Comparison of ENCODE assay signal across 19 cellular contexts in genomic region chr11:60845338-60845737, GRCh38. TPM values are rescaled to one million over a fixed set of nuclear protein-coding genes. Genes with fewer than 3 reads are reported as not detected.
DNase-seq lines count a peak whose midpoint lies in the region; ATAC-seq and TF ChIP-seq lines count a peak whose summit lies in the region.
"Had no signal": no experiment of that assay in that cellular context is flagged by ENCODE, and none has a peak within 500 bp of the region (broad histone marks: within the 10 kb centered on the region; RNA-seq: fewer than 3 reads in every experiment).

No MANE protein-coding gene starts in this region.

- peak overlapping the region; percentile 47 for H3K27ac Mint-ChIP-seq in neural crest cell (ENCODE audit: unreplicated experiment)
- H3K27ac Mint-ChIP-seq: activated B cell treated with CpG ODN at 0.5 μM for 24 hours had no signal

- H3K4me1 Mint-ChIP-seq in neural crest cell = peaks cover 42% of the 10 kb centered on the region

- DNase-seq in SK-N-SH = no peak
- no peak for DNase-seq in NB4 (ENCODE audit: low read depth)
- no peak for DNase-seq in astrocyte of the cerebellum (ENCODE audit: low read depth)
- no peak for DNase-seq in neural crest cell (ENCODE audit: low read depth, low spot score)
- no peak for DNase-seq in activated effector memory CD4-positive, alpha-beta T cell treated with Interleukin-2 at 50 U/mL for 16 hours
- DNase-seq in COLO829 (ENCODE audit: low spot score) = no peak
- DNase-seq: activated B cell treated with CpG ODN at 0.5 μM for 24 hours; DMS53; gastrocnemius medialis; left colon; NCI-H1105; NCI-H524 treated with DMSO at 0.1 percent for 48 hours; Right ventricle myocardium superior; stimulated activated CD4-positive, alpha-beta T cell treated with anti-CD3 and anti-CD28 coated beads, Interleukin-12 subunit alpha, Interleukin-12 subunit beta, amount 100 ng/mL, for 4 hours; upper lobe of right lung had no signal

- peak overlapping the region; percentile 82 for H3K4me3 Mint-ChIP-seq in neural crest cell

- no peak for TF ChIP-seq RAD21 in SK-N-SH (IDR thresholded peaks at IDR 0.05; ENCODE audit: low read length)

- no peak for TF ChIP-seq POLR2A in NB4 (IDR thresholded peaks at IDR 0.05; ENCODE audit: extremely low read depth, insufficient read length)

- H3K27me3 Mint-ChIP-seq in neural crest cell (ENCODE audit: low read depth) = peaks cover 2% of the 10 kb centered on the region
- H3K27me3 Mint-ChIP-seq: activated B cell treated with CpG ODN at 0.5 μM for 24 hours had no signal

- no peak for TF ChIP-seq EP300 in SK-N-SH (IDR thresholded peaks at IDR 0.05; ENCODE audit: borderline replicate concordance in 1 of 2, low read depth in 1 of 2, low read length in 1 of 2)

- peaks cover 0 to 34% of the 10 kb centered on the region in 2 experiments; a peak in 3 of 4 replicates for H3K4me1 ChIP-seq in SK-N-SH (ENCODE audit: control insufficient read depth in 1 of 2, insufficient read depth in 2 of 2, low read depth in 1 of 2, low read length in 1 of 2)

- H3K4me3 ChIP-seq in SK-N-SH (ENCODE audit: low read depth in 2 of 2, low read length in 1 of 2) = peak overlapping the region; percentile 6 to 85; a peak in 1 of 4 replicates
- peak overlapping the region; percentile 95 for H3K4me3 ChIP-seq in NB4 (ENCODE audit: low read depth, low read length)
- H3K4me3 ChIP-seq in astrocyte of the cerebellum (ENCODE audit: low read depth, low read length) = peak overlapping the region; percentile 93
- H3K4me3 ChIP-seq: upper lobe of right lung had no signal

- H3K9me3 ChIP-seq in SK-N-SH = no peaks in the 10 kb centered on the region
- H3K9me3 ChIP-seq: gastrocnemius medialis, upper lobe of right lung had no signal

- no peak overlapping the region for H2AFZ ChIP-seq in SK-N-SH (ENCODE audit: low read depth)

- H3K27ac ChIP-seq in SK-N-SH (ENCODE audit: low read depth in 2 of 2, low read length in 1 of 2) = no peak overlapping the region
- H3K27ac ChIP-seq: 22Rv1, upper lobe of right lung had no signal

- POLR2A ChIA-PET in SK-N-SH (lab: Yijun Ruan, JAX) = no interaction called here

- no peaks in the 10 kb centered on the region for H3K36me3 Mint-ChIP-seq in neural crest cell (ENCODE audit: low read depth)

- no peak overlapping the region for H3K9ac ChIP-seq in SK-N-SH

- ATAC-seq in SK-N-SH treated with all-trans-retinoic acid at 6 μM for 48 hours = no peak
- ATAC-seq in GM18511 (IDR thresholded peaks at IDR 0.05; ENCODE audit: unreplicated experiment) = no peak
- ATAC-seq: gastrocnemius medialis, left colon, upper lobe of right lung had no signal

- H3K79me2 ChIP-seq in SK-N-SH (ENCODE audit: insufficient read depth) = peaks cover 44% of the 10 kb centered on the region

- 0 out of 2 replicates have a peak overlapping the region, but pooled peaks have one; percentile 89 for H3K4me2 ChIP-seq in SK-N-SH

- TF ChIP-seq CTCF in SK-N-SH (IDR thresholded peaks at IDR 0.05) (no peak), NB4 (IDR thresholded peaks at IDR 0.05; ENCODE audit: low read depth, low read length) (no peak), astrocyte of the cerebellum (IDR thresholded peaks at IDR 0.05; ENCODE audit: low read depth, low read length, missing control alignments) (no peak), neural crest cell (conservative IDR thresholded peaks at IDR 0.05) (no peak)

- H3K9me2 ChIP-seq in SK-N-SH = no peaks in the 10 kb centered on the region

- in situ Hi-C loops in astrocyte of the cerebellum (cut with HindIII; ENCODE audit: low sequenced_read_pairs) = no loop called here

- 83% methylated on average over 6 of the region's 8 CpGs for WGBS in SK-N-SH (ENCODE audit: low lambda C conversion rate)

- H3K27me3 ChIP-seq in SK-N-SH (ENCODE audit: insufficient read depth) = no peaks in the 10 kb centered on the region
- H3K27me3 ChIP-seq: gastrocnemius medialis, upper lobe of right lung had no signal

- CTCF ChIA-PET in SK-N-SH (lab: Yijun Ruan, JAX) = interaction anchor here (1.3 to 23.7 kb wide), 3 partner anchors 14 to 50 kb away, joined by 3 to 550 read pairs (median 18); partner anchors contain the start of gene PRPF19

- H4K20me1 ChIP-seq in SK-N-SH (ENCODE audit: insufficient read depth) = no peaks in the 10 kb centered on the region; the same call in 1 of the 2 replicates

- peaks cover 0 to 23% of the 10 kb centered on the region in 2 experiments for H3K36me3 ChIP-seq in SK-N-SH (replicated peaks in 1 of 2; ENCODE audit: control insufficient read depth in 1 of 2, insufficient read depth in 2 of 2, low read length in 1 of 2)

- no peaks in the 10 kb centered on the region for H3F3A ChIP-seq in SK-N-SH (replicated peaks; ENCODE audit: insufficient read depth)

- H3K9me3 Mint-ChIP-seq in neural crest cell = no peaks in the 10 kb centered on the region
- H3K9me3 Mint-ChIP-seq: activated B cell treated with CpG ODN at 0.5 μM for 24 hours had no signal

TF ChIP-seq in SK-N-SH, 30 proteins besides CTCF, POLR2A, EP300 and RAD21:
- TF ChIP-seq RCOR1 (IDR thresholded peaks at IDR 0.05; ENCODE audit: low read length) (no peak), RFX5 (IDR thresholded peaks at IDR 0.05; ENCODE audit: low read length) (no peak), IRF3 (IDR thresholded peaks at IDR 0.05; ENCODE audit: low read depth, low read length) (no peak), GATA2 (CRISPR knock-in tag; IDR thresholded peaks at IDR 0.05) (no peak), FOXM1 (IDR thresholded peaks at IDR 0.05; ENCODE audit: low read depth) (no peak), MAX (IDR thresholded peaks at IDR 0.05; ENCODE audit: low read depth) (no peak), FOSL2 (IDR thresholded peaks at IDR 0.05; ENCODE audit: borderline replicate concordance, low read depth) (no peak)

TF ChIP-seq in SK-N-SH treated with all-trans-retinoic acid at 6 μM for 48 hours, 23 proteins besides CTCF, POLR2A, EP300 and RAD21:
- no peak for TF ChIP-seq GLIS3 (CRISPR knock-in tag; IDR thresholded peaks at IDR 0.05)
- TF ChIP-seq PPARA (CRISPR knock-in tag; IDR thresholded peaks at IDR 0.05; ENCODE audit: borderline replicate concordance) = no peak
- TF ChIP-seq POU6F1 (CRISPR knock-in tag; IDR thresholded peaks at IDR 0.05; ENCODE audit: borderline replicate concordance, low read depth) = no peak
- no peak for TF ChIP-seq ISL1 (CRISPR knock-in tag; IDR thresholded peaks at IDR 0.05)
- TF ChIP-seq BACH2 (CRISPR knock-in tag; IDR thresholded peaks at IDR 0.05; ENCODE audit: borderline replicate concordance) = no peak
- no peak for TF ChIP-seq TCF4 (CRISPR knock-in tag; IDR thresholded peaks at IDR 0.05; ENCODE audit: borderline replicate concordance)
- no peak for TF ChIP-seq ESRRG (CRISPR knock-in tag; IDR thresholded peaks at IDR 0.05)
- no peak for TF ChIP-seq PATZ1 (CRISPR knock-in tag; IDR thresholded peaks at IDR 0.05; ENCODE audit: borderline replicate concordance)
- no peak for TF ChIP-seq ZC3H10 (CRISPR knock-in tag; IDR thresholded peaks at IDR 0.05)
- TF ChIP-seq ZFP3 (CRISPR knock-in tag; IDR thresholded peaks at IDR 0.05) = no peak

RNA-seq across cellular contexts. Expression of gene CCDC86, which starts 3.4 kb away (rescaled TPM):
- 26.1 and 34.7 TPM in 2 replicates for polyA plus RNA-seq in SK-N-SH (2012; rRNA removed)
- 17.2 and 22.7 TPM in 2 replicates for polyA plus RNA-seq in SK-N-SH (2012; cell fraction: cytosol; rRNA removed)
- polyA plus RNA-seq in SK-N-SH (2012; cell fraction: nucleus; rRNA removed) = 28.2 and 44.0 TPM in 2 replicates
- 41.6 and 44.3 TPM in 2 replicates for total RNA-seq in neural crest cell

RNA-seq across cellular contexts. Expression of gene PTGDR2, which starts 10.4 kb away (rescaled TPM):
- polyA plus RNA-seq in SK-N-SH (2012; rRNA removed) = 0.02 TPM in 1 of 2 replicates, not detected in the other
- 0.01 TPM in 1 of 2 replicates, not detected in the other for polyA plus RNA-seq in SK-N-SH (2012; cell fraction: cytosol; rRNA removed)
- polyA plus RNA-seq in SK-N-SH (2012; cell fraction: nucleus; rRNA removed) = 0.05 and 0.12 TPM in 2 replicates
- total RNA-seq in neural crest cell = 0.16 and 0.32 TPM in 2 replicates
- total RNA-seq: activated B cell treated with CpG ODN at 0.5 μM for 24 hours, dermis blood vessel endothelial cell had no signal

RNA-seq across cellular contexts. Expression of gene ZP1, which starts 22.0 kb away (rescaled TPM):
- polyA plus RNA-seq in SK-N-SH (2012; rRNA removed) = not detected in 2 replicates
- polyA plus RNA-seq in SK-N-SH (2012; cell fraction: cytosol; rRNA removed) = 0.01 TPM in 1 of 2 replicates, not detected in the other
- 0.37 and 0.79 TPM in 2 replicates for polyA plus RNA-seq in SK-N-SH (2012; cell fraction: nucleus; rRNA removed)
- total RNA-seq in neural crest cell = not detected in 2 replicates
- total RNA-seq: activated B cell treated with CpG ODN at 0.5 μM for 24 hours, dermis blood vessel endothelial cell, gastrocnemius medialis, Right ventricle myocardium superior, upper lobe of right lung had no signal
